In genomic region chr10:89352802-89353201, GRCh38 we compare ENCODE assay signal across 20 cellular contexts. TPM values are rescaled to one million over a fixed set of nuclear protein-coding genes. Genes with fewer than 3 reads are reported as not detected.
DNase-seq lines count a peak whose midpoint lies in the region; ATAC-seq and TF ChIP-seq lines count a peak whose summit lies in the region.
"Had no signal": no experiment of that assay in that cellular context is flagged by ENCODE, and none has a peak within 500 bp of the region (broad histone marks: within the 10 kb centered on the region; RNA-seq: fewer than 3 reads in every experiment).

No MANE protein-coding gene starts in this region.

- H3K27ac ChIP-seq in Panc1 (ENCODE audit: low read length) (peak overlapping the region; percentile 72; the same call in 1 of the 2 replicates), fibroblast of lung (ENCODE audit: insufficient read depth, low read length) (peak overlapping the region; percentile 89)
- no peak overlapping the region for H3K27ac ChIP-seq in CD4-positive, alpha-beta T cell (ENCODE audit: low read depth, low read length)
- H3K27ac ChIP-seq: BLaER1, parathyroid adenoma had no signal

- H3K27me3 Mint-ChIP-seq in progenitor cell of endocrine pancreas = no peaks in the 10 kb centered on the region
- no peaks in the 10 kb centered on the region for H3K27me3 Mint-ChIP-seq in CD4-positive, alpha-beta T cell
- peaks cover 13% of the 10 kb centered on the region for H3K27me3 Mint-ChIP-seq in activated CD8-positive, alpha-beta T cell treated with anti-CD3 and anti-CD28 coated beads, Interleukin-2, amount 10 ng/mL, durations not matched to agents 7 days and 5 days (ENCODE audit: low read depth)

- in situ Hi-C loops in Panc1 (cut with HindIII; ENCODE audit: low pct_unique_long_range_greater_than_20kb, low sequenced_read_pairs) = no loop called here

- no TSS peak for BruUV-seq in Panc1 (replicated peaks; lab: Mats Ljungman, UMichigan)

- no peaks in the 10 kb centered on the region for H3K27me3 ChIP-seq in Panc1 (ENCODE audit: control insufficient read depth, insufficient read depth, low read length)
- no peaks in the 10 kb centered on the region for H3K27me3 ChIP-seq in fibroblast of lung (ENCODE audit: control insufficient read depth, insufficient read depth, low read length)
- H3K27me3 ChIP-seq in CD4-positive, alpha-beta T cell (ENCODE audit: control insufficient read depth, insufficient read depth, low read length) = no peaks in the 10 kb centered on the region
- no peaks in the 10 kb centered on the region for H3K27me3 ChIP-seq in MG63
- H3K27me3 ChIP-seq: BLaER1, thyroid gland had no signal

- H3K9ac ChIP-seq in fibroblast of lung (ENCODE audit: insufficient read depth, low read length) = no peak overlapping the region
- H3K9ac ChIP-seq: BLaER1, parathyroid adenoma had no signal

- CTCF ChIA-PET in Panc1 (lab: Charles Lee) = no interaction called here
- CTCF ChIA-PET in CD4-positive, alpha-beta T cell (lab: Charles Lee) = interaction anchor here (0.7 to 1.2 kb wide), 2 partner anchors 66 to 517 kb away, joined by 4 read pairs; no protein-coding TSS in a partner anchor
- CTCF ChIA-PET in activated CD8-positive, alpha-beta T cell treated with anti-CD3 and anti-CD28 coated beads, Interleukin-2, amount 10 ng/mL, durations not matched to agents 7 days and 5 days (lab: Charles Lee) = interaction anchor here (0.9 to 1.0 kb wide), 2 partner anchors 17 to 532 kb away, joined by 3 read pairs; no protein-coding TSS in a partner anchor

- H2AFZ ChIP-seq in fibroblast of lung (ENCODE audit: low read length) = no peak overlapping the region

- POLR2A ChIA-PET in Panc1 (lab: Charles Lee) = interaction anchor here (1.0 kb wide), 1 partner anchor 21 kb away, joined by 3 read pairs; no protein-coding TSS in a partner anchor
- POLR2A ChIA-PET in CD4-positive, alpha-beta T cell (lab: Charles Lee) = interaction anchor here (0.9 kb wide), 1 partner anchor 14 kb away, joined by 4 read pairs; no protein-coding TSS in a partner anchor
- POLR2A ChIA-PET in activated CD8-positive, alpha-beta T cell treated with anti-CD3 and anti-CD28 coated beads, Interleukin-2, amount 10 ng/mL, durations not matched to agents 7 days and 5 days (lab: Charles Lee) = interaction anchor here (1.1 kb wide), 1 partner anchor 13 kb away, joined by 3 read pairs; no protein-coding TSS in a partner anchor

- no peaks in the 10 kb centered on the region for H3K9me3 ChIP-seq in Panc1 (ENCODE audit: control insufficient read depth, insufficient read depth, low read depth, low read length)
- H3K9me3 ChIP-seq in fibroblast of lung (ENCODE audit: control insufficient read depth, insufficient read depth, low read depth, low read length) = no peaks in the 10 kb centered on the region
- no peaks in the 10 kb centered on the region for H3K9me3 ChIP-seq in CD4-positive, alpha-beta T cell (ENCODE audit: control insufficient read depth, low read length)
- no peaks in the 10 kb centered on the region for H3K9me3 ChIP-seq in MG63
- H3K9me3 ChIP-seq: thyroid gland had no signal

- H3K4me1 Mint-ChIP-seq in progenitor cell of endocrine pancreas (ENCODE audit: low read depth) = peaks cover 54% of the 10 kb centered on the region
- peaks cover 11% of the 10 kb centered on the region for H3K4me1 Mint-ChIP-seq in CD4-positive, alpha-beta T cell (ENCODE audit: low read depth)
- H3K4me1 Mint-ChIP-seq in activated CD8-positive, alpha-beta T cell treated with anti-CD3 and anti-CD28 coated beads, Interleukin-2, amount 10 ng/mL, durations not matched to agents 7 days and 5 days (ENCODE audit: low read depth) = peaks cover 19% of the 10 kb centered on the region

- H3K4me3 Mint-ChIP-seq in progenitor cell of endocrine pancreas (ENCODE audit: low read depth) = no peak overlapping the region
- H3K4me3 Mint-ChIP-seq in CD4-positive, alpha-beta T cell = no peak overlapping the region
- H3K4me3 Mint-ChIP-seq in activated CD8-positive, alpha-beta T cell treated with anti-CD3 and anti-CD28 coated beads, Interleukin-2, amount 10 ng/mL, durations not matched to agents 7 days and 5 days = no peak overlapping the region
- H3K4me3 Mint-ChIP-seq: activated naive CD8-positive, alpha-beta T cell treated with anti-CD3 and anti-CD28 coated beads for 36 hours had no signal

- H3K27ac Mint-ChIP-seq in progenitor cell of endocrine pancreas = peak overlapping the region; percentile 99
- H3K27ac Mint-ChIP-seq in CD4-positive, alpha-beta T cell = no peak overlapping the region
- H3K27ac Mint-ChIP-seq in activated CD8-positive, alpha-beta T cell treated with anti-CD3 and anti-CD28 coated beads, Interleukin-2, amount 10 ng/mL, durations not matched to agents 7 days and 5 days = no peak overlapping the region
- H3K27ac Mint-ChIP-seq: activated naive CD8-positive, alpha-beta T cell treated with anti-CD3 and anti-CD28 coated beads for 36 hours had no signal

- H3K4me1 ChIP-seq in Panc1 (ENCODE audit: control insufficient read depth, insufficient read depth, low read length) = peaks cover 19% of the 10 kb centered on the region
- H3K4me1 ChIP-seq in fibroblast of lung (ENCODE audit: control insufficient read depth, extremely low read depth, insufficient read depth, low read length) = peaks cover 30% of the 10 kb centered on the region
- H3K4me1 ChIP-seq: parathyroid adenoma had no signal

- no peak for ATAC-seq in Panc1
- no peak for ATAC-seq in CD4-positive, alpha-beta T cell (ENCODE audit: poor library complexity)
- no peak for ATAC-seq in activated CD8-positive, alpha-beta T cell treated with anti-CD3 and anti-CD28 coated beads, Interleukin-2, amount 10 ng/mL, durations not matched to agents 7 days and 5 days
- ATAC-seq: activated CD4-positive, CD25-positive, alpha-beta regulatory T cell treated with anti-CD3 and anti-CD28 coated beads, Interleukin-2, amount 50 U/mL, for 24 hours had no signal

- TF ChIP-seq CTCF in Panc1 (IDR thresholded peaks at IDR 0.05) (no peak), fibroblast of lung (conservative IDR thresholded peaks at IDR 0.05 in 1 of 2, IDR thresholded peaks at IDR 0.05 in 1 of 2; ENCODE audit: low read depth in 1 of 2, low read length in 2 of 2) (no peak), progenitor cell of endocrine pancreas (IDR thresholded peaks at IDR 0.05; ENCODE audit: unreplicated experiment) (no peak)
- TF ChIP-seq CTCF in CD4-positive, alpha-beta T cell (IDR thresholded peaks at IDR 0.05) = no peak

- peaks cover 9% of the 10 kb centered on the region for H3K9me3 Mint-ChIP-seq in progenitor cell of endocrine pancreas (ENCODE audit: low read depth)
- no peaks in the 10 kb centered on the region for H3K9me3 Mint-ChIP-seq in CD4-positive, alpha-beta T cell
- H3K9me3 Mint-ChIP-seq in activated CD8-positive, alpha-beta T cell treated with anti-CD3 and anti-CD28 coated beads, Interleukin-2, amount 10 ng/mL, durations not matched to agents 7 days and 5 days (ENCODE audit: insufficient read depth) = no peaks in the 10 kb centered on the region

- no peaks in the 10 kb centered on the region for H3K79me2 ChIP-seq in fibroblast of lung (ENCODE audit: control insufficient read depth, insufficient read depth, low read length)
- H3K79me2 ChIP-seq: parathyroid adenoma had no signal

- H4K20me1 ChIP-seq in fibroblast of lung (ENCODE audit: control insufficient read depth, extremely low read depth, insufficient read depth, low read length) = no peaks in the 10 kb centered on the region
- H4K20me1 ChIP-seq: BLaER1 had no signal

- no peak overlapping the region for H3K4me2 ChIP-seq in fibroblast of lung (ENCODE audit: extremely low read depth, insufficient read depth, low read length)
- H3K4me2 ChIP-seq: BLaER1 had no signal

- H3K36me3 ChIP-seq in Panc1 (ENCODE audit: control insufficient read depth, insufficient read depth, low read length) (no peaks in the 10 kb centered on the region), fibroblast of lung (ENCODE audit: control insufficient read depth, insufficient read depth, low read length) (no peaks in the 10 kb centered on the region), MG63 (no peaks in the 10 kb centered on the region)
- H3K36me3 ChIP-seq: BLaER1, thyroid gland had no signal

- H3K36me3 Mint-ChIP-seq in progenitor cell of endocrine pancreas (ENCODE audit: insufficient read depth) = peaks cover 7% of the 10 kb centered on the region
- H3K36me3 Mint-ChIP-seq in CD4-positive, alpha-beta T cell (ENCODE audit: low read depth) = no peaks in the 10 kb centered on the region
- H3K36me3 Mint-ChIP-seq in activated CD8-positive, alpha-beta T cell treated with anti-CD3 and anti-CD28 coated beads, Interleukin-2, amount 10 ng/mL, durations not matched to agents 7 days and 5 days (ENCODE audit: low read depth) = no peaks in the 10 kb centered on the region

- no peak overlapping the region for H3K4me3 ChIP-seq in Panc1 (ENCODE audit: low read depth in 2 of 2, low read length in 2 of 2)
- H3K4me3 ChIP-seq in fibroblast of lung (replicated peaks in 1 of 4; ENCODE audit: control extremely low read depth in 1 of 4, insufficient read depth in 1 of 4, low read depth in 3 of 4, low read length in 4 of 4) = no peak overlapping the region
- no peak overlapping the region for H3K4me3 ChIP-seq in MG63
- H3K4me3 ChIP-seq: BLaER1, thyroid gland had no signal

- intact Hi-C loops in Panc1 (cut with micrococcal nuclease; ENCODE audit: unreplicated experiment) = no loop called here
- intact Hi-C loops in CD4-positive, alpha-beta T cell (cut with DNase I, micrococcal nuclease) = no loop called here

- peak; percentile 46 for DNase-seq in EH (ENCODE audit: low read depth)
- DNase-seq in Panc1 (ENCODE audit: low read depth, low spot score) = no peak
- DNase-seq in fibroblast of lung (ENCODE audit: low read depth in 2 of 2) = peak in 1 of 2 donors; percentile 27
- DNase-seq in progenitor cell of endocrine pancreas (ENCODE audit: low spot score, unreplicated experiment) = no peak
- DNase-seq in NCI-H1930 (lab: John Stamatoyannopoulos, UW) = no peak
- DNase-seq in CD4-positive, alpha-beta T cell = no peak
- no peak for DNase-seq in MG63
- DNase-seq in activated CD8-positive, alpha-beta T cell treated with anti-CD3 and anti-CD28 coated beads, Interleukin-2, amount 10 ng/mL, durations not matched to agents 7 days and 5 days = no peak
- DNase-seq: activated naive CD8-positive, alpha-beta T cell treated with anti-CD3 and anti-CD28 coated beads for 36 hours; activated T-cell treated with anti-CD3 and anti-CD28 coated beads, Interleukin-2, amount 50 U/mL, for 1 hour; cerebellar nuclear complex; DMS79; NCI-H1436; thyroid gland had no signal

RNA-seq across cellular contexts. Expression of gene IFIT3, which starts 25.0 kb away (rescaled TPM):
- total RNA-seq in Panc1 (2021; ENCODE audit: unreplicated experiment) = 29.8 TPM
- polyA plus RNA-seq in Panc1 (2012; ENCODE audit: insufficient read length) = 5.2 TPM
- total RNA-seq in fibroblast of lung = 23.6 and 33.5 TPM in 2 replicates
- polyA plus RNA-seq in fibroblast of lung = 30.5 and 62.9 TPM in 2 replicates
- 21.6 and 39.1 TPM in 2 replicates for polyA plus RNA-seq in fibroblast of lung (2012)
- 2.1 and 3.5 TPM in 2 replicates for polyA minus RNA-seq in fibroblast of lung (ENCODE audit: low replicate concordance)
- 0.16 TPM in 1 of 2 replicates, not detected in the other for total RNA-seq in progenitor cell of endocrine pancreas
- 10 to 100 TPM; 11.5 to 12.8 TPM for total RNA-seq in CD4-positive, alpha-beta T cell
- total RNA-seq in MG63 (2014; rRNA removed; shearing (Covaris generic); ENCODE audit: low replicate concordance) = 32.0 and 47.1 TPM in 2 replicates
- total RNA-seq in activated CD8-positive, alpha-beta T cell treated with anti-CD3 and anti-CD28 coated beads, Interleukin-2, amount 10 ng/mL, durations not matched to agents 7 days and 5 days = 10 to 100 TPM; 42.8 to 43.7 TPM

RNA-seq across cellular contexts. Expression of gene IFIT1B, which starts 25.1 kb away (rescaled TPM):
- not detected for total RNA-seq in Panc1 (2021; ENCODE audit: unreplicated experiment)
- not detected for polyA plus RNA-seq in Panc1 (2012; ENCODE audit: insufficient read length)
- under 0.01 TPM in 1 of 2 replicates, not detected in the other for total RNA-seq in fibroblast of lung
- polyA plus RNA-seq in fibroblast of lung = not detected in 2 replicates
- not detected in 2 replicates for polyA plus RNA-seq in fibroblast of lung (2012)
- polyA minus RNA-seq in fibroblast of lung (ENCODE audit: low replicate concordance) = not detected in 2 replicates
- total RNA-seq in progenitor cell of endocrine pancreas = not detected in 2 replicates
- under 1 TPM; 0.11 to 0.14 TPM for total RNA-seq in CD4-positive, alpha-beta T cell
- total RNA-seq in MG63 (2014; rRNA removed; shearing (Covaris generic); ENCODE audit: low replicate concordance) = not detected in 2 replicates
- not detected for total RNA-seq in activated CD8-positive, alpha-beta T cell treated with anti-CD3 and anti-CD28 coated beads, Interleukin-2, amount 10 ng/mL, durations not matched to agents 7 days and 5 days
- total RNA-seq: activated naive CD8-positive, alpha-beta T cell treated with anti-CD3 and anti-CD28 coated beads for 36 hours; mesenteric fat pad; NCI-H460; OCI-LY7; thyroid gland had no signal

RNA-seq across cellular contexts. Expression of gene IFIT1, which starts 39.6 kb away (rescaled TPM):
- total RNA-seq in Panc1 (2021; ENCODE audit: unreplicated experiment) (43.8 TPM), fibroblast of lung (21.8 and 25.8 TPM in 2 replicates), progenitor cell of endocrine pancreas (0.20 and 0.34 TPM in 2 replicates)
- polyA plus RNA-seq in Panc1 (2012; ENCODE audit: insufficient read length) = 12.1 TPM
- polyA plus RNA-seq in fibroblast of lung = 12.8 and 71.4 TPM in 2 replicates
- polyA plus RNA-seq in fibroblast of lung (2012) = 10.2 and 43.5 TPM in 2 replicates
- 2.6 and 2.9 TPM in 2 replicates for polyA minus RNA-seq in fibroblast of lung (ENCODE audit: low replicate concordance)
- 1 to 10 TPM; 5.1 to 6.2 TPM for total RNA-seq in CD4-positive, alpha-beta T cell
- total RNA-seq in MG63 (2014; rRNA removed; shearing (Covaris generic); ENCODE audit: low replicate concordance) = 40.8 and 44.7 TPM in 2 replicates
- total RNA-seq in activated CD8-positive, alpha-beta T cell treated with anti-CD3 and anti-CD28 coated beads, Interleukin-2, amount 10 ng/mL, durations not matched to agents 7 days and 5 days = 10 to 100 TPM; 29.8 to 31.8 TPM
- total RNA-seq: OCI-LY7 had no signal

RNA-seq across cellular contexts. Expression of gene IFIT2, which starts 51.0 kb away (rescaled TPM):
- total RNA-seq in Panc1 (2021; ENCODE audit: unreplicated experiment) (31.6 TPM), fibroblast of lung (11.6 and 21.6 TPM in 2 replicates), progenitor cell of endocrine pancreas (not detected in 2 replicates)
- 6.9 TPM for polyA plus RNA-seq in Panc1 (2012; ENCODE audit: insufficient read length)
- 5.4 and 12.1 TPM in 2 replicates for polyA plus RNA-seq in fibroblast of lung
- polyA plus RNA-seq in fibroblast of lung (2012) = 4.4 and 11.1 TPM in 2 replicates
- polyA minus RNA-seq in fibroblast of lung (ENCODE audit: low replicate concordance) = 0.93 and 1.6 TPM in 2 replicates
- 10 to 100 TPM; 36.9 to 38.9 TPM for total RNA-seq in CD4-positive, alpha-beta T cell
- 14.3 and 18.7 TPM in 2 replicates for total RNA-seq in MG63 (2014; rRNA removed; shearing (Covaris generic); ENCODE audit: low replicate concordance)
- total RNA-seq in activated CD8-positive, alpha-beta T cell treated with anti-CD3 and anti-CD28 coated beads, Interleukin-2, amount 10 ng/mL, durations not matched to agents 7 days and 5 days = 1 to 10 TPM; 7.3 TPM

Comparison
In these comparisons a context has a peak if more than half of its experiments do, and no peak if none do; other contexts are left out.
1. RNA of gene IFIT3, which starts 25.0 kb away (total RNA-seq): 42.8 to 43.7 TPM in activated CD8-positive, alpha-beta T cell treated with anti-CD3 and anti-CD28 coated beads, Interleukin-2, amount 10 ng/mL, durations not matched to agents 7 days and 5 days, 23.6 to 33.5 TPM in fibroblast of lung, 32.0 to 47.1 TPM in MG63, 29.8 TPM in Panc1 (single experiment) and 11.5 to 12.8 TPM in CD4-positive, alpha-beta T cell; 0.16 TPM in progenitor cell of endocrine pancreas; every median in the first group is over 10 times any median in the second.